Comparison of ENCODE assay signal across 2 cellular contexts in the genomic region with DNA sequence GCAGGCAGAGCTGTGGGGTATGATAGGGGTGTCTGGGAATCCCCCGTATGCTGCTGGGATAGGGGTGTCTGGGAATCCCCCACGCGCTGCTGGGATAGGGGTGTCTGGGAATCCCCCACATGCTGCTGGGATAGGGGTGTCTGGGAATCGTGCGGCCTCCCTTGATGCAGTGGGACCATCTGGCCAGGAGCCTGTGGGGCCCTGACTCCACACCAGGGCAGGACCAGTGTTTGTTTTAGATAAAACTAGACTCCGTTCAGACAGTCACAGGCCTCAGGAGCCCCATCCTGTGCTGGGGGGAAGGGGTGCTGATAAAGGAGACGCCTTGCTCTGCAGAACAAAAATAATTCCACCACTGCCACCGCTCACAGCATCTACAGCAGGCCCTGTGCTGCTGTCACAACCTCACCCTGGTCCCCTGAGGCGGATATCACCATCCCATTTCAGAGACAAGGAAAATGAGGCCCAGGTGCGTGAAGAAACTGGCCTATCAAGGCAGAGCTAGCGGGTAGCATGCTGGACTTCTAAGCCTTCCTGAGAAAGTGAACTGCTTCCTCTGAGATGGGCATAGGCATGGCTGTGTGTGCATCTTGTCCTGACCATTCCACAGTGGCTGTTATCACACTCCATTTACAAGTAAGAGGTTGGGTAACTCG.
TF ChIP-seq lines count a peak whose summit lies in the region.

No MANE protein-coding gene starts in this region.

TF ChIP-seq in A549, 52 proteins besides CTCF, POLR2A, EP300 and RAD21:
- TF ChIP-seq, protein P1, sequence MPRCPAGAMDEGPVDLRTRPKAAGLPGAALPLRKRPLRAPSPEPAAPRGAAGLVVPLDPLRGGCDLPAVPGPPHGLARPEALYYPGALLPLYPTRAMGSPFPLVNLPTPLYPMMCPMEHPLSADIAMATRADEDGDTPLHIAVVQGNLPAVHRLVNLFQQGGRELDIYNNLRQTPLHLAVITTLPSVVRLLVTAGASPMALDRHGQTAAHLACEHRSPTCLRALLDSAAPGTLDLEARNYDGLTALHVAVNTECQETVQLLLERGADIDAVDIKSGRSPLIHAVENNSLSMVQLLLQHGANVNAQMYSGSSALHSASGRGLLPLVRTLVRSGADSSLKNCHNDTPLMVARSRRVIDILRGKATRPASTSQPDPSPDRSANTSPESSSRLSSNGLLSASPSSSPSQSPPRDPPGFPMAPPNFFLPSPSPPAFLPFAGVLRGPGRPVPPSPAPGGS (IDR thresholded peaks at IDR 0.05) = no peak
- TF ChIP-seq NFE2L2 (conservative IDR thresholded peaks at IDR 0.05; ENCODE audit: low read length) (no peak), USF2 (IDR thresholded peaks at IDR 0.05) (no peak), CHD2 (IDR thresholded peaks at IDR 0.05; ENCODE audit: low read length, partially characterized antibody) (no peak), HES2 (IDR thresholded peaks at IDR 0.05) (no peak), HOXB5 (CRISPR knock-in tag; IDR thresholded peaks at IDR 0.05) (no peak)

TF ChIP-seq in IMR-90, 13 proteins besides CTCF, POLR2A, EP300 and RAD21:
- no peak for TF ChIP-seq NFE2L2 (IDR thresholded peaks at IDR 0.05; ENCODE audit: low read depth, low read length)
